ENCODE assay signal across 1 cellular context in genomic region chr19:46730187-46730586, GRCh38.
TF ChIP-seq lines count a peak whose summit lies in the region.

No MANE protein-coding gene starts in this region.

TF ChIP-seq in IMR-90, 13 proteins besides CTCF, POLR2A, EP300 and RAD21:
- TF ChIP-seq MAZ (IDR thresholded peaks at IDR 0.05; ENCODE audit: borderline replicate concordance, low read depth, low read length) (no peak), RCOR1 (IDR thresholded peaks at IDR 0.05; ENCODE audit: insufficient replicate concordance, low read length) (no peak), MXI1 (IDR thresholded peaks at IDR 0.05; ENCODE audit: borderline replicate concordance, low read depth, low read length) (no peak), ELK1 (IDR thresholded peaks at IDR 0.05; ENCODE audit: borderline replicate concordance, low read depth, low read length) (no peak)
TF ChIP-seq in IMR-90: peak in this region for 0.
